Comparison of ENCODE assay signal across 16 cellular contexts in genomic region chr9:137682431-137682991, GRCh38.
DNase-seq lines count a peak whose midpoint lies in the region; ATAC-seq, FAIRE-seq and TF ChIP-seq lines count a peak whose summit lies in the region.
"Had no signal": no experiment of that assay in that cellular context is flagged by ENCODE, and none has a peak within 500 bp of the region (broad histone marks: within the 10 kb centered on the region; RNA-seq: fewer than 3 reads in every experiment).

No MANE protein-coding gene starts in this region.

- H3K4me3 ChIP-seq in K562 (no peak overlapping the region), psoas muscle (no peak overlapping the region), uterus (no peak overlapping the region)
- no peak overlapping the region for H3K4me3 ChIP-seq in CD8-positive, alpha-beta T cell (ENCODE audit: low read depth, low read length)
- H3K4me3 ChIP-seq: thoracic aorta had no signal

- peak overlapping the region in 1 of 2 experiments; percentile 70; a peak in 1 of 4 replicates for H3K9ac ChIP-seq in K562 (ENCODE audit: insufficient read depth in 1 of 2, low read depth in 2 of 2, low read length in 2 of 2)
- H3K9ac ChIP-seq: parathyroid adenoma had no signal

- no peaks in the 10 kb centered on the region for H3K9me3 ChIP-seq in K562 (replicated peaks; ENCODE audit: control insufficient read depth, insufficient read depth, low read depth, low read length)
- no peaks in the 10 kb centered on the region for H3K9me3 ChIP-seq in psoas muscle
- H3K9me3 ChIP-seq in uterus: no peaks in the 10 kb centered on the region
- H3K9me3 ChIP-seq in CD8-positive, alpha-beta T cell (ENCODE audit: low read length): no peaks in the 10 kb centered on the region
- H3K9me3 ChIP-seq: thoracic aorta had no signal

- peaks cover 91% of the 10 kb centered on the region for H3K79me2 ChIP-seq in K562 (ENCODE audit: control insufficient read depth, insufficient read depth, low read length)

- TF ChIP-seq POLR2A in K562 (conservative IDR thresholded peaks at IDR 0.05) (no peak), uterus (IDR thresholded peaks at IDR 0.05) (no peak)

- no peaks in the 10 kb centered on the region for H3K9me1 ChIP-seq in K562 (ENCODE audit: control insufficient read depth, insufficient read depth, low read length)

- intact Hi-C loops in K562 (cut with micrococcal nuclease) (no loop called here), psoas muscle (cut with DNase I) (no loop called here), uterus (cut with DNase I; ENCODE audit: low total_unique reads) (no loop called here)
- intact Hi-C loops in CD8-positive, alpha-beta T cell (cut with DNase I, micrococcal nuclease): no loop called here

- ATAC-seq in K562: peak; percentile 74
- ATAC-seq in psoas muscle: peak; percentile 24 to 38 (median 26)
- no peak for ATAC-seq in GM19463 (IDR thresholded peaks at IDR 0.05; ENCODE audit: unreplicated experiment)
- no peak for ATAC-seq in CD8-positive, alpha-beta T cell
- ATAC-seq: activated T-helper 17 cell treated with anti-CD3 and anti-CD28 coated beads, Interleukin-2, amount 50 U/mL, for 72 hours; Panc1 had no signal

- peaks cover 59% of the 10 kb centered on the region for H3K4me1 Mint-ChIP-seq in CD8-positive, alpha-beta T cell (ENCODE audit: low read depth)

- H4K20me1 ChIP-seq in K562 (replicated peaks; ENCODE audit: control insufficient read depth, insufficient read depth, low read length): peaks cover 8% of the 10 kb centered on the region

- peaks cover 26 to 35% of the 10 kb centered on the region in 2 experiments for H3K4me1 ChIP-seq in K562 (replicated peaks in 1 of 2; ENCODE audit: control insufficient read depth in 2 of 2, insufficient read depth in 2 of 2, low read length in 2 of 2)
- peaks cover 19% of the 10 kb centered on the region for H3K4me1 ChIP-seq in psoas muscle
- H3K4me1 ChIP-seq in uterus: peaks cover 0 to 6% of the 10 kb centered on the region in 2 donors
- peaks cover 15% of the 10 kb centered on the region for H3K4me1 ChIP-seq in CD8-positive, alpha-beta T cell (ENCODE audit: insufficient read depth, low read length)
- H3K4me1 ChIP-seq: parathyroid adenoma had no signal

- POLR2A ChIA-PET in K562 (lab: Yijun Ruan, JAX): interaction anchor here (1.7 kb wide), 1 partner anchor 12 kb away, joined by 9 read pairs; no protein-coding TSS in a partner anchor
- POLR2A ChIA-PET in CD8-positive, alpha-beta T cell (lab: Charles Lee): interaction anchor here (0.9 kb wide), 1 partner anchor 23 kb away, joined by 3 read pairs; no protein-coding TSS in a partner anchor

- CTCF ChIA-PET in K562 (lab: Yijun Ruan, JAX; ENCODE audit: low intra/inter-chr PET ratio): no interaction called here
- CTCF ChIA-PET in CD8-positive, alpha-beta T cell (lab: Charles Lee): interaction anchor here (1.0 to 3.4 kb wide), 2 partner anchors 10 to 13 kb away, joined by 5 to 14 read pairs; no protein-coding TSS in a partner anchor

- peaks cover 10% of the 10 kb centered on the region; the same call in 2 of the 3 replicates for H3K36me3 ChIP-seq in K562 (ENCODE audit: control insufficient read depth, insufficient read depth, low read length)
- H3K36me3 ChIP-seq in psoas muscle (ENCODE audit: insufficient read depth in 1 of 2, low read depth in 1 of 2): no peaks in the 10 kb centered on the region
- H3K36me3 ChIP-seq in uterus: no peaks in the 10 kb centered on the region
- no peaks in the 10 kb centered on the region for H3K36me3 ChIP-seq in CD8-positive, alpha-beta T cell (ENCODE audit: insufficient read depth, low read length)

- H3K27ac Mint-ChIP-seq in CD8-positive, alpha-beta T cell: no peak overlapping the region
- H3K27ac Mint-ChIP-seq: activated CD4-positive, alpha-beta T cell treated with anti-CD3 and anti-CD28 coated beads, Interleukin-2, amount 10 ng/mL, durations not matched to agents 24 days and 14 days; activated T-helper 17 cell treated with anti-CD3 and anti-CD28 coated beads, Interleukin-2, amount 50 U/mL, for 72 hours had no signal

- 52% methylated on average over 11 of the region's 17 CpGs for WGBS in K562 (ENCODE audit: insufficient coverage, low coverage, missing lambda C conversion rate)
- 65 to 69% (median 66%) methylated on average over 17 of the region's 17 CpGs for WGBS in psoas muscle, 3 donors

- in situ Hi-C loops in K562 (cut with MboI): no loop called here

- no peak overlapping the region for H2AFZ ChIP-seq in K562 (ENCODE audit: low read depth, low read length)
- H2AFZ ChIP-seq: parathyroid adenoma had no signal

- TF ChIP-seq EP300 in K562 (IDR thresholded peaks at IDR 0.05; ENCODE audit: low read length): no peak

- TF ChIP-seq CTCF in K562 (IDR thresholded peaks at IDR 0.05 in 2 of 3, conservative IDR thresholded peaks at IDR 0.05 in 1 of 3; ENCODE audit: insufficient read depth in 2 of 3, low read depth in 1 of 3, low read length in 3 of 3) (no peak), psoas muscle (IDR thresholded peaks at IDR 0.05) (no peak), uterus (IDR thresholded peaks at IDR 0.05) (no peak)
- no peak for TF ChIP-seq CTCF in CD8-positive, alpha-beta T cell (IDR thresholded peaks at IDR 0.05)

- no peak overlapping the region for H3K4me3 Mint-ChIP-seq in CD8-positive, alpha-beta T cell
- H3K4me3 Mint-ChIP-seq: activated CD4-positive, alpha-beta T cell treated with anti-CD3 and anti-CD28 coated beads, Interleukin-2, amount 10 ng/mL, durations not matched to agents 24 days and 14 days; activated T-helper 17 cell treated with anti-CD3 and anti-CD28 coated beads, Interleukin-2, amount 50 U/mL, for 72 hours had no signal

- H3K27ac ChIP-seq in K562 (ENCODE audit: extremely low read depth, low read depth, low read length): no peak overlapping the region
- peak overlapping the region; percentile 21 for H3K27ac ChIP-seq in psoas muscle
- H3K27ac ChIP-seq in uterus: no peak overlapping the region
- H3K27ac ChIP-seq in CD8-positive, alpha-beta T cell (ENCODE audit: low read depth, low read length): no peak overlapping the region
- H3K27ac ChIP-seq: parathyroid adenoma, thoracic aorta had no signal

- peak; percentile 32 for DNase-seq in NCI-H2227 (lab: John Stamatoyannopoulos, UW; ENCODE audit: unreplicated experiment)
- no peak for DNase-seq in NCI-H2227 treated with DMSO at 0.1 percent for 48 hours (lab: John Stamatoyannopoulos, UW)
- DNase-seq in NCI-H187 (lab: John Stamatoyannopoulos, UW): peak; percentile 22 to 38
- DNase-seq in K562 (ENCODE audit: extremely low read depth in 1 of 4, low spot score in 3 of 4): peak in 2 of 4 experiments; percentile 37
- no peak for DNase-seq in psoas muscle
- DNase-seq in uterus: no peak
- no peak for DNase-seq in CD8-positive, alpha-beta T cell
- DNase-seq: activated CD4-positive, alpha-beta T cell treated with anti-CD3 and anti-CD28 coated beads, Interleukin-2, amount 10 ng/mL, durations not matched to agents 24 days and 14 days; KG1; NCI-H2081 treated with DMSO at 0.1 percent for 48 hours had no signal

- H3K27me3 Mint-ChIP-seq in CD8-positive, alpha-beta T cell (ENCODE audit: low read depth): no peaks in the 10 kb centered on the region
- H3K27me3 Mint-ChIP-seq: activated CD4-positive, alpha-beta T cell treated with anti-CD3 and anti-CD28 coated beads, Interleukin-2, amount 10 ng/mL, durations not matched to agents 24 days and 14 days; activated T-helper 17 cell treated with anti-CD3 and anti-CD28 coated beads, Interleukin-2, amount 50 U/mL, for 72 hours had no signal

- H3K27me3 ChIP-seq in K562 (ENCODE audit: control insufficient read depth in 2 of 2, insufficient read depth in 2 of 2, low read length in 2 of 2): no peaks in the 10 kb centered on the region
- H3K27me3 ChIP-seq in psoas muscle (ENCODE audit: insufficient read depth in 3 of 3, low read length in 2 of 3): no peaks in the 10 kb centered on the region
- H3K27me3 ChIP-seq in uterus: no peaks in the 10 kb centered on the region
- no peaks in the 10 kb centered on the region for H3K27me3 ChIP-seq in CD8-positive, alpha-beta T cell (ENCODE audit: insufficient read depth, low read length)

- no peak for FAIRE-seq in K562 (lab: Jason Lieb, UNC)
- FAIRE-seq: A204.1 had no signal

- peaks cover 39% of the 10 kb centered on the region for H3K36me3 Mint-ChIP-seq in CD8-positive, alpha-beta T cell

- no TSS peak for BruUV-seq in K562 (replicated peaks; lab: Mats Ljungman, UMichigan)

- TF ChIP-seq RAD21 in K562 (CRISPR knock-in tag; conservative IDR thresholded peaks at IDR 0.05 in 1 of 2, IDR thresholded peaks at IDR 0.05 in 1 of 2): no peak

- H3K4me2 ChIP-seq in K562 (ENCODE audit: insufficient read depth, low read length): no peak overlapping the region

- no peaks in the 10 kb centered on the region for H3K9me3 Mint-ChIP-seq in CD8-positive, alpha-beta T cell
- H3K9me3 Mint-ChIP-seq: activated CD4-positive, alpha-beta T cell treated with anti-CD3 and anti-CD28 coated beads, Interleukin-2, amount 10 ng/mL, durations not matched to agents 24 days and 14 days; activated T-helper 17 cell treated with anti-CD3 and anti-CD28 coated beads, Interleukin-2, amount 50 U/mL, for 72 hours had no signal

TF ChIP-seq in K562, 482 proteins besides CTCF, POLR2A, EP300 and RAD21 (continues in another document):
- TF ChIP-seq UBTF (IDR thresholded peaks at IDR 0.05; ENCODE audit: borderline replicate concordance in 1 of 2, low read depth in 2 of 2, low read length in 2 of 2): 0 out of 4 replicates have a peak, but pooled peaks of 1 of the 2 experiments have one; percentile 16

Comparison
In these comparisons a context has a peak if more than half of its experiments do, and no peak if none do; other contexts are left out.
1. DNase-seq: peak in NCI-H2227 (single experiment) and NCI-H187 (2 of 2); none in NCI-H2227 treated with DMSO at 0.1 percent for 48 hours (single experiment), psoas muscle (0 of 2), uterus (0 of 2) and CD8-positive, alpha-beta T cell (0 of 7).
2. ATAC-seq: peak in K562 (single experiment) and psoas muscle (4 of 4); none in GM19463 (single experiment) and CD8-positive, alpha-beta T cell (single experiment).